8 cellular contexts compared by ENCODE assay signal in the genomic region with DNA sequence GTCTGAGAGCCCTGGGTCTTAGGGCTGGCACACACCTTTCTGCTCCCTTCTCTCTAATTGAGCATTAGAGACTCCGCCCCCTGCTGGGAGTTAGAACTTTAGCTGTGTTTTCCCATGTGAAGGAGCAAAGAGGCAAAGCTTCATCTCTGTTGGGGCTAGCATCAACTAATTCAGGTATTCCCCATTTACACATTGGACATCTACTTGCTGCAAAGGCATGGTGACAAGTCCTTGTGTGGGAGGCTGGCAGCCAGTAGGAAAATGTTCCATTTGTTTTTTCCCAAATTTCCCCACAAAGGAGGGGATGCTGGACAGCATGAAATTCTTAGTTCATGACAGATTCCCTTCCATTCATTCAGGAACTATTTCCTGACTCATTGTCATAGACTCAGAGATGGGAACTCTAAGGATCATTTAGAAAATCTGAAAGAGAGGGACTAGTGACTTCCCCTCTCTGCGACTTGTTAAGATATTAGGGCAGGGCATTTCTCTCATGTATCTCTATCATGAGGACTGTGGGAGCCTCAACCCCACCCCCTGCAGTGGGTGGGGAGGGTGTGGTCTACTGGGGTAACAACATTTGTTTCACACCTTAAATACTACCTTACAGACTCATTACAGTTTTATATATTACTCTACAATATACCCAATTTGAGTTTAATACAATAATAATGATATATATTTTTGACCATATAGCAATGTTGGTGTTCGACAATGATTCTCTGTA. TPM values are rescaled to one million over a fixed set of nuclear protein-coding genes. Genes with fewer than 3 reads are reported as not detected.
DNase-seq lines count a peak whose midpoint lies in the region; ATAC-seq and TF ChIP-seq lines count a peak whose summit lies in the region.

No MANE protein-coding gene starts in this region.

- peaks cover 2 to 11% of the 10 kb centered on the region in 2 experiments; a peak in 1 of 4 replicates for H3K36me3 ChIP-seq in HCT116 (ENCODE audit: control insufficient read depth in 1 of 2, insufficient read depth in 2 of 2, low read length in 2 of 2)

- no peak for DNase-seq in AG04449 (ENCODE audit: low read depth, low spot score)
- DNase-seq in HCT116 (ENCODE audit: low read depth, low spot score): no peak
- DNase-seq in activated T-helper 2 cell treated with anti-CD3 and anti-CD28 coated beads, Interferon-gamma antibody, Interleukin-2, Interleukin-4, amounts not matched to agents 10 μg/mL and 5 μg/mL and 100 μg/mL, durations not matched to agents 14 hours and 24 hours and 36 hours (ENCODE audit: low spot score): no peak
- DNase-seq in kidney glomerular epithelial cell (lab: John Stamatoyannopoulos, UW): peak; percentile 52
- DNase-seq in glutamatergic neuron: no peak
- no peak for DNase-seq in pons (ENCODE audit: low spot score)
- DNase-seq in MV-4-11 (lab: John Stamatoyannopoulos, UW): no peak

- peak overlapping the region; percentile 87 for H3K4me3 Mint-ChIP-seq in activated T-helper 2 cell treated with anti-CD3 and anti-CD28 coated beads, Interferon-gamma antibody, Interleukin-2, Interleukin-4, amounts not matched to agents 10 μg/mL and 5 μg/mL and 100 μg/mL, durations not matched to agents 14 hours and 24 hours and 36 hours (ENCODE audit: low read depth)
- no peak overlapping the region for H3K4me3 Mint-ChIP-seq in glutamatergic neuron (ENCODE audit: unreplicated experiment)

- POLR2A ChIA-PET in AG04449 (lab: Yijun Ruan, JAX) (no interaction called here), HCT116 (lab: Charles Lee) (interaction anchor here (1.0 to 2.5 kb wide), 3 partner anchors 20 to 133 kb away, joined by 3 to 10 read pairs (median 9); no protein-coding TSS in a partner anchor)

- peaks cover 64% of the 10 kb centered on the region for H3K36me3 Mint-ChIP-seq in activated T-helper 2 cell treated with anti-CD3 and anti-CD28 coated beads, Interferon-gamma antibody, Interleukin-2, Interleukin-4, amounts not matched to agents 10 μg/mL and 5 μg/mL and 100 μg/mL, durations not matched to agents 14 hours and 24 hours and 36 hours (ENCODE audit: low read depth)
- no peaks in the 10 kb centered on the region for H3K36me3 Mint-ChIP-seq in glutamatergic neuron (ENCODE audit: unreplicated experiment)

- RAD21 ChIA-PET in HCT116 (lab: Charles Lee; ENCODE audit: low non-redundant PET in 1 of 2, low total read pairs in 2 of 2, uncharacterized antibody in 2 of 2, unreplicated experiment in 2 of 2): no interaction called here

- H3K9me2 ChIP-seq in HCT116 (ENCODE audit: insufficient read depth): no peaks in the 10 kb centered on the region

- TF ChIP-seq CTCF in AG04449 (IDR thresholded peaks at IDR 0.05; ENCODE audit: insufficient read depth, low read length, missing control alignments) (no peak), HCT116 (IDR thresholded peaks at IDR 0.05 in 2 of 3, conservative IDR thresholded peaks at IDR 0.05 in 1 of 3; ENCODE audit: borderline replicate concordance in 1 of 3, insufficient read depth in 1 of 3, low read depth in 2 of 3, low read length in 2 of 3) (peak in 2 of 3 experiments; percentile 49 to 51; a peak in 4 of 6 replicates), glutamatergic neuron (IDR thresholded peaks at IDR 0.05; ENCODE audit: partially characterized antibody, unreplicated experiment) (no peak)

- H3K4me1 ChIP-seq in HCT116 (ENCODE audit: control insufficient read depth in 1 of 2, insufficient read depth in 2 of 2, low read length in 2 of 2): peaks cover 75 to 90% of the 10 kb centered on the region in 2 experiments

- no peak for TF ChIP-seq RAD21 in HCT116 (IDR thresholded peaks at IDR 0.05; ENCODE audit: low read depth)

- H3K4me2 ChIP-seq in HCT116 (ENCODE audit: low read length): peak overlapping the region; percentile 99

- H3K9me3 ChIP-seq in HCT116 (ENCODE audit: control insufficient read depth in 1 of 2, insufficient read depth in 1 of 2, low read depth in 1 of 2, low read length in 2 of 2): no peaks in the 10 kb centered on the region

- 0 out of 2 replicates have a peak, but pooled peaks cover 10% of the 10 kb centered on the region for H4K20me1 ChIP-seq in HCT116 (ENCODE audit: insufficient read depth)

- peaks cover 4% of the 10 kb centered on the region for H3K27me3 Mint-ChIP-seq in activated T-helper 2 cell treated with anti-CD3 and anti-CD28 coated beads, Interferon-gamma antibody, Interleukin-2, Interleukin-4, amounts not matched to agents 10 μg/mL and 5 μg/mL and 100 μg/mL, durations not matched to agents 14 hours and 24 hours and 36 hours (ENCODE audit: low read depth)
- peaks cover 18% of the 10 kb centered on the region for H3K27me3 Mint-ChIP-seq in glutamatergic neuron (ENCODE audit: unreplicated experiment)

- peaks cover 3% of the 10 kb centered on the region for H3K9me3 Mint-ChIP-seq in activated T-helper 2 cell treated with anti-CD3 and anti-CD28 coated beads, Interferon-gamma antibody, Interleukin-2, Interleukin-4, amounts not matched to agents 10 μg/mL and 5 μg/mL and 100 μg/mL, durations not matched to agents 14 hours and 24 hours and 36 hours
- peaks cover 4% of the 10 kb centered on the region for H3K9me3 Mint-ChIP-seq in glutamatergic neuron (ENCODE audit: unreplicated experiment)

- BruUV-seq in HCT116 (replicated peaks; lab: Mats Ljungman, UMichigan): no TSS peak

- peak overlapping the region; percentile 97 for H3K27ac ChIP-seq in HCT116 (ENCODE audit: low read depth, low read length)

- H3K9ac ChIP-seq in HCT116 (ENCODE audit: low read length): peak overlapping the region; percentile 19

- ATAC-seq in HCT116 (no peak; the same call in 1 of the 2 replicates), GM21360 (IDR thresholded peaks at IDR 0.05; ENCODE audit: unreplicated experiment) (no peak)

- peak overlapping the region; percentile 7 for H3K27ac Mint-ChIP-seq in activated T-helper 2 cell treated with anti-CD3 and anti-CD28 coated beads, Interferon-gamma antibody, Interleukin-2, Interleukin-4, amounts not matched to agents 10 μg/mL and 5 μg/mL and 100 μg/mL, durations not matched to agents 14 hours and 24 hours and 36 hours
- no peak overlapping the region for H3K27ac Mint-ChIP-seq in glutamatergic neuron (ENCODE audit: unreplicated experiment)

- peaks cover 98% of the 10 kb centered on the region for H3K79me2 ChIP-seq in HCT116 (ENCODE audit: insufficient read depth, low read length)

- no peak for TF ChIP-seq POLR2A in HCT116 (IDR thresholded peaks at IDR 0.05; ENCODE audit: borderline replicate concordance, extremely low read depth, insufficient read depth, insufficient read length)

- H3K4me1 Mint-ChIP-seq in activated T-helper 2 cell treated with anti-CD3 and anti-CD28 coated beads, Interferon-gamma antibody, Interleukin-2, Interleukin-4, amounts not matched to agents 10 μg/mL and 5 μg/mL and 100 μg/mL, durations not matched to agents 14 hours and 24 hours and 36 hours (ENCODE audit: low read depth): peaks cover 67% of the 10 kb centered on the region
- no peaks in the 10 kb centered on the region for H3K4me1 Mint-ChIP-seq in glutamatergic neuron (ENCODE audit: low read depth, unreplicated experiment)

- H3K4me3 ChIP-seq in AG04449 (ENCODE audit: low read depth, low read length): peak overlapping the region; percentile 41
- H3K4me3 ChIP-seq in HCT116 (replicated peaks in 1 of 2; ENCODE audit: low read depth in 1 of 2, low read length in 2 of 2): peak overlapping the region in 1 of 2 experiments; percentile 97; a peak in 2 of 4 replicates

- CTCF ChIA-PET in AG04449 (lab: Yijun Ruan, JAX) (interaction anchor here (1.0 kb wide), 1 partner anchor 242 kb away, joined by 3 read pairs; no protein-coding TSS in a partner anchor), HCT116 (lab: Charles Lee) (interaction anchor here (1.0 kb wide), 2 partner anchors 134 to 216 kb away, joined by 3 to 4 read pairs; no protein-coding TSS in a partner anchor)

- no peak overlapping the region for H2AFZ ChIP-seq in HCT116 (ENCODE audit: low read depth, low read length, poor library complexity, severe bottlenecking)

- intact Hi-C loops in HCT116 (cut with micrococcal nuclease): loop anchor here (5.0 kb wide), 2 partner anchors 60 to 250 kb away; no protein-coding TSS in a partner anchor
- intact Hi-C loops in activated T-helper 2 cell treated with anti-CD3 and anti-CD28 coated beads, Interferon-gamma antibody, Interleukin-2, Interleukin-4, amounts not matched to agents 10 μg/mL and 5 μg/mL and 100 μg/mL, durations not matched to agents 14 hours and 24 hours and 36 hours (cut with micrococcal nuclease): loop anchor here (5.0 to 10.0 kb wide), 3 partner anchors 95 to 898 kb away; no protein-coding TSS in a partner anchor

- H3K27me3 ChIP-seq in HCT116 (ENCODE audit: insufficient read depth, low read length): no peaks in the 10 kb centered on the region

TF ChIP-seq in HCT116, 20 proteins besides CTCF, POLR2A, EP300 and RAD21 (continues in another document):
- no peak for TF ChIP-seq ZNF274 (IDR thresholded peaks at IDR 0.05; ENCODE audit: low read depth, low read length)
- TF ChIP-seq, protein P1, sequence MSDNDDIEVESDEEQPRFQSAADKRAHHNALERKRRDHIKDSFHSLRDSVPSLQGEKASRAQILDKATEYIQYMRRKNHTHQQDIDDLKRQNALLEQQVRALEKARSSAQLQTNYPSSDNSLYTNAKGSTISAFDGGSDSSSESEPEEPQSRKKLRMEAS (IDR thresholded peaks at IDR 0.05): no peak
- TF ChIP-seq SIN3A (IDR thresholded peaks at IDR 0.05; ENCODE audit: low read depth): no peak
- no peak for TF ChIP-seq FOSL1 (IDR thresholded peaks at IDR 0.05; ENCODE audit: low read depth)

RNA-seq across cellular contexts. Expression of a gene that starts 3.7 kb away (rescaled TPM):
- total RNA-seq in HCT116 (2021; ENCODE audit: unreplicated experiment) (742 TPM), glutamatergic neuron (ENCODE audit: unreplicated experiment) (0.71 TPM)
- polyA plus RNA-seq in HCT116 (2012): 668 and 736 TPM in 2 replicates
- 232 and 249 TPM in 2 replicates for total RNA-seq in activated T-helper 2 cell treated with anti-CD3 and anti-CD28 coated beads, Interferon-gamma antibody, Interleukin-2, Interleukin-4, amounts not matched to agents 10 μg/mL and 5 μg/mL and 100 μg/mL, durations not matched to agents 14 hours and 24 hours and 36 hours

Comparison
In these comparisons a context has a peak if more than half of its experiments do, and no peak if none do; other contexts are left out.
1. CTCF ChIP-seq: peak in HCT116 (2 of 3); none in AG04449 (single experiment) and glutamatergic neuron (single experiment).
2. RNA of a gene that starts 3.7 kb away (total RNA-seq): 742 TPM in HCT116 (single experiment) and 232 to 249 TPM in activated T-helper 2 cell treated with anti-CD3 and anti-CD28 coated beads, Interferon-gamma antibody, Interleukin-2, Interleukin-4, amounts not matched to agents 10 μg/mL and 5 μg/mL and 100 μg/mL, durations not matched to agents 14 hours and 24 hours and 36 hours; 0.71 TPM in glutamatergic neuron (single experiment); every median in the first group is over 100 times any median in the second.